28 cellular contexts compared by ENCODE assay signal in the genomic region with DNA sequence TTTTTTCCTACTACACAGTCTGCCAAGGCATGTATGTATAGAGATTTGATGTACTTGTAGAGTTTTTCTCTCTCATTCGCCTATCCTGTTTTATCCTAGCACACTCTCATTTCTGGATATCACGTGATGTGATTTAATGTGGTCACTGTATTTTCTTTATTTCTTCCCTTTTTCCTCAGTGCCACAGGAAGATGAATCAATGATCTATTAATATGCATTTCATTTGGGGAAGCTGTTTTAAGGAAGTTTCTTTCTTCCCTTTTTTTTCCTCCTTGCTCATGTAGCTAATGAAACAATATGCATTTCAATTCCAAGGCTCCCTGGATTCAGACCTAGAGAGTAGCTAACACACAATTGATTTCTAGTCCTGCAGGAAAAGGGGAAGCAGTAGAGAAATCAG.
DNase-seq lines count a peak whose midpoint lies in the region; ATAC-seq and TF ChIP-seq lines count a peak whose summit lies in the region.
"Had no signal": no experiment of that assay in that cellular context is flagged by ENCODE, and none has a peak within 500 bp of the region (broad histone marks: within the 10 kb centered on the region; RNA-seq: fewer than 3 reads in every experiment).

No MANE protein-coding gene starts in this region.

- peak; percentile 31 for ATAC-seq in Right ventricle myocardium inferior
- no peak for ATAC-seq in Right ventricle myocardium superior (ENCODE audit: poor library complexity)
- ATAC-seq: activated T-helper 17 cell treated with anti-CD3 and anti-CD28 coated beads, Interleukin-2, amount 50 U/mL, for 72 hours; stimulated activated memory B cell treated with anti-CD40 and anti-IgM and Interleukin-4, amounts not matched to agents 10 μg/mL and 1 μg/mL and 100 μg/mL, for 72 hours had no signal

- intact Hi-C loops in Right ventricle myocardium inferior (cut with DNase I) = no loop called here
- intact Hi-C loops in Right ventricle myocardium superior (cut with DNase I) = no loop called here
- intact Hi-C loops in vagina (cut with DNase I) = no loop called here

- DNase-seq in Right ventricle myocardium inferior (ENCODE audit: missing footprints) (no peak), Right ventricle myocardium superior (no peak), NOMO-1 treated with dmso at 0.1 percent for 144 hours (lab: John Stamatoyannopoulos, UW; ENCODE audit: unreplicated experiment) (peak; percentile 19), globus pallidus (ENCODE audit: low spot score) (peak; percentile 37), vagina (ENCODE audit: extremely low spot score in 2 of 2) (no peak), NCI-H345 treated with DMSO at 0.1 percent for 48 hours (lab: John Stamatoyannopoulos, UW; ENCODE audit: unreplicated experiment) (no peak)
- no peak for DNase-seq in activated CD8-positive, alpha-beta memory T cell treated with anti-CD3 and anti-CD28 coated beads, Interleukin-2, amount 50 U/mL, for 48 hours
- DNase-seq in activated T-cell treated with anti-CD3 and anti-CD28 coated beads, Interleukin-2, amount 50 U/mL, for 48 hours = no peak
- DNase-seq: 8988T; activated B cell treated with CpG ODN at 0.5 μM for 24 hours; activated CD4-positive, alpha-beta T cell treated with anti-CD3 and anti-CD28 coated beads, Interleukin-2, amount 50 U/mL, for 48 hours; activated CD8-positive, alpha-beta memory T cell treated with anti-CD3 and anti-CD28 coated beads, Interleukin-2, amount 50 U/mL, for 4 hours; amygdala; effector CD8-positive, alpha-beta T cell; H7; mammary epithelial cell; NCI-H1417; NCI-H2029 treated with DMSO at 0.1 percent for 48 hours; NCI-H2227 treated with DMSO at 0.1 percent for 48 hours; stimulated activated CD4-positive, alpha-beta T cell treated with anti-CD3 and anti-CD28 coated beads, Interleukin-4, amount 100 ng/mL, for 4 hours; substantia nigra; upper lobe of left lung had no signal

- no peak for TF ChIP-seq CTCF in vagina (IDR thresholded peaks at IDR 0.05)

- peaks cover 6% of the 10 kb centered on the region for H3K4me1 ChIP-seq in vagina
- H3K4me1 ChIP-seq: breast epithelium, neural progenitor cell, upper lobe of left lung had no signal

- H3K27ac ChIP-seq in vagina = no peak overlapping the region
- H3K27ac ChIP-seq: breast epithelium, epithelial cell of prostate, neural progenitor cell, RWPE1 had no signal

- no peaks in the 10 kb centered on the region for H3K36me3 ChIP-seq in vagina
- H3K36me3 ChIP-seq: breast epithelium, neural progenitor cell, upper lobe of left lung had no signal

- H3K4me3 ChIP-seq in vagina = no peak overlapping the region
- H3K4me3 ChIP-seq: breast epithelium, neural progenitor cell, upper lobe of left lung had no signal

- H3K9me3 ChIP-seq in vagina = no peaks in the 10 kb centered on the region
- H3K9me3 ChIP-seq: breast epithelium, upper lobe of left lung had no signal

- no peaks in the 10 kb centered on the region for H3K27me3 ChIP-seq in vagina
- H3K27me3 ChIP-seq: breast epithelium, neural progenitor cell, upper lobe of left lung had no signal

- TF ChIP-seq POLR2A in vagina (IDR thresholded peaks at IDR 0.05) = no peak

Comparison
In these comparisons a context has a peak if more than half of its experiments do, and no peak if none do; other contexts are left out.
1. DNase-seq: peak in NOMO-1 treated with dmso at 0.1 percent for 144 hours (single experiment) and globus pallidus (single experiment); none in Right ventricle myocardium inferior (single experiment), Right ventricle myocardium superior (single experiment), vagina (0 of 2), activated CD8-positive, alpha-beta memory T cell treated with anti-CD3 and anti-CD28 coated beads, Interleukin-2, amount 50 U/mL, for 48 hours (single experiment), NCI-H345 treated with DMSO at 0.1 percent for 48 hours (single experiment) and activated T-cell treated with anti-CD3 and anti-CD28 coated beads, Interleukin-2, amount 50 U/mL, for 48 hours (0 of 2).